ENCODE assay signal across 8 cellular contexts in the genomic region with DNA sequence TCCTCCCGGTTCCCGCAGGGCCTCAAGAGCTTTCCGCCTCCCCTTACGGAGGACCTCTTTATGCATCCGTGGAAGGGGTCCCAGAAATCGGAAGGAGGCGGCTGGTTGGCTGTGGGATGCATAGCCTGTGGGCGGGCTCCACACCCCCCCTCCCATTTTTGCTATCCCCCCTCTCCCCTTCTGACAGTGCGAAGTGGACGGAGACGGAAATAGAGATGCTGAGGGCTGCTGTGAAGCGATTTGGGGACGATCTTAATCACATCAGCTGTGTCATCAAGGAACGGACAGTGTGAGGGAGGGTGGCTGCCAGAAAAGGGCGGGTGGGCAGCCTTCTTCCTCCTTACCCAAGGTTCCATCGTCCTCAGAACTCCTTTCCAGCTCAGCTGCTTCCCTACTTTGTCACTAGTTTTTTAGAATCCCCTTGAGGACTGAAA. TPM values are rescaled to one million over a fixed set of nuclear protein-coding genes. Genes with fewer than 3 reads are reported as not detected.
A peak's percentile ranks its signal among the peaks of the same experiment; 100 is the strongest.
DNase-seq lines count a peak whose midpoint lies in the region; ATAC-seq and TF ChIP-seq lines count a peak whose summit lies in the region.

No MANE protein-coding gene starts in this region.

- H3K4me3 ChIP-seq in OCI-LY3 (ENCODE audit: low read length): peak overlapping the region; percentile 95
- peak overlapping the region; percentile 63 to 100 (median 91) for H3K4me3 ChIP-seq in dorsolateral prefrontal cortex
- H3K4me3 ChIP-seq in neural cell (ENCODE audit: low read length): peak overlapping the region; percentile 81

- H3K4me1 Mint-ChIP-seq in CD14-positive monocyte: peaks cover 53% of the 10 kb centered on the region

- no peak for TF ChIP-seq RAD21 in neural cell (conservative IDR thresholded peaks at IDR 0.05)

- H3K27ac Mint-ChIP-seq in CD14-positive monocyte: peak overlapping the region; percentile 97 to 100 (median 98)

- no peaks in the 10 kb centered on the region for H3F3A ChIP-seq in neural cell (ENCODE audit: insufficient read depth, low read length, poor library complexity, severe bottlenecking)

- no peaks in the 10 kb centered on the region for H3K9me3 ChIP-seq in OCI-LY3 (ENCODE audit: insufficient read depth, low read length)
- no peaks in the 10 kb centered on the region for H3K9me3 ChIP-seq in neural cell (ENCODE audit: low read length)

- no peak for DNase-seq in CD14-positive monocyte (ENCODE audit: low spot score)
- DNase-seq in dorsolateral prefrontal cortex: no peak
- DNase-seq in NCI-H1417 treated with DMSO at 0.1 percent for 48 hours (lab: John Stamatoyannopoulos, UW): no peak
- DNase-seq in DMS153 (lab: John Stamatoyannopoulos, UW): no peak

- TF ChIP-seq CTCF in CD14-positive monocyte (IDR thresholded peaks at IDR 0.05) (no peak), OCI-LY3 (IDR thresholded peaks at IDR 0.05; ENCODE audit: low read depth, low read length) (no peak), dorsolateral prefrontal cortex (IDR thresholded peaks at IDR 0.05 in 54 of 56, conservative IDR thresholded peaks at IDR 0.05 in 2 of 56; ENCODE audit: low read depth in 1 of 56, partially characterized antibody in 56 of 56) (no peak), neural cell (IDR thresholded peaks at IDR 0.05; ENCODE audit: poor library complexity, severe bottlenecking) (no peak)

- H3K27me3 ChIP-seq in OCI-LY3 (ENCODE audit: low read depth, low read length) (no peaks in the 10 kb centered on the region), dorsolateral prefrontal cortex (no peaks in the 10 kb centered on the region), neural cell (ENCODE audit: insufficient read depth, low read depth, low read length) (peaks cover 2% of the 10 kb centered on the region)

- H3K4me1 ChIP-seq in OCI-LY3 (ENCODE audit: low read length): peaks cover 15% of the 10 kb centered on the region

- H3K36me3 ChIP-seq in OCI-LY3 (replicated peaks; ENCODE audit: low read depth, low read length): peaks cover 3% of the 10 kb centered on the region
- no peaks in the 10 kb centered on the region for H3K36me3 ChIP-seq in neural cell (ENCODE audit: insufficient read depth, low read length)

- TF ChIP-seq EP300 in neural cell (conservative IDR thresholded peaks at IDR 0.05; ENCODE audit: poor library complexity, severe bottlenecking): no peak

- peaks cover 0 to 5% (median 0%) of the 10 kb centered on the region in 7 donors for H3K9me3 Mint-ChIP-seq in CD14-positive monocyte

- no peak for ATAC-seq in HG02571 (IDR thresholded peaks at IDR 0.05; ENCODE audit: unreplicated experiment)
- no peak for ATAC-seq in HG02885 (IDR thresholded peaks at IDR 0.05; ENCODE audit: poor library complexity, unreplicated experiment)

- peaks cover 47% of the 10 kb centered on the region for H3K79me2 ChIP-seq in OCI-LY3 (ENCODE audit: low read length)
- H3K79me2 ChIP-seq in neural cell (replicated peaks; ENCODE audit: insufficient read depth, low read length): peaks cover 27% of the 10 kb centered on the region

- H3K27me3 Mint-ChIP-seq in CD14-positive monocyte (ENCODE audit: low read depth in 3 of 3): peaks cover 5 to 13% (median 7%) of the 10 kb centered on the region in 3 donors

- H2AFZ ChIP-seq in OCI-LY3 (ENCODE audit: low read depth, low read length) (no peak overlapping the region), neural cell (ENCODE audit: low read depth, low read length) (peak overlapping the region; percentile 67)

- peak overlapping the region; percentile 86 for H3K9ac ChIP-seq in OCI-LY3 (ENCODE audit: low read length)
- H3K9ac ChIP-seq in neural cell (ENCODE audit: low read length): peak overlapping the region; percentile 97

- peak overlapping the region; percentile 90 for H3K27ac ChIP-seq in OCI-LY3 (ENCODE audit: low read length)
- H3K27ac ChIP-seq in dorsolateral prefrontal cortex: peak overlapping the region; percentile 61 to 100 (median 99)
- H3K27ac ChIP-seq in neural cell (ENCODE audit: low read length): peak overlapping the region; percentile 91

- no peaks in the 10 kb centered on the region for H3K9me2 ChIP-seq in neural cell (ENCODE audit: insufficient read depth, low read length)

- H4K20me1 ChIP-seq in OCI-LY3 (ENCODE audit: insufficient read depth, low read length) (no peaks in the 10 kb centered on the region), neural cell (ENCODE audit: insufficient read depth) (no peaks in the 10 kb centered on the region)

- H3K4me2 ChIP-seq in OCI-LY3 (ENCODE audit: low read length) (peak overlapping the region; percentile 67), neural cell (ENCODE audit: low read length) (peak overlapping the region; percentile 77)

- peaks cover 26 to 27% of the 10 kb centered on the region in 2 donors for H3K36me3 Mint-ChIP-seq in CD14-positive monocyte

- intact Hi-C loops in CD14-positive monocyte (cut with micrococcal nuclease): no loop called here
- intact Hi-C loops in dorsolateral prefrontal cortex (cut with DNase I): no loop called here

- peak overlapping the region; percentile 84 to 94 for H3K4me3 Mint-ChIP-seq in CD14-positive monocyte

TF ChIP-seq in neural cell, 6 proteins besides CTCF, POLR2A, EP300 and RAD21:
- no peak for TF ChIP-seq POLR2AphosphoS5 (IDR thresholded peaks at IDR 0.05)
- no peak for TF ChIP-seq MXI1 (conservative IDR thresholded peaks at IDR 0.05; ENCODE audit: poor library complexity, severe bottlenecking)
- no peak for TF ChIP-seq SMC3 (conservative IDR thresholded peaks at IDR 0.05; ENCODE audit: poor library complexity)
- no peak for TF ChIP-seq REST (IDR thresholded peaks at IDR 0.05; ENCODE audit: borderline replicate concordance)
- TF ChIP-seq EZH2 (IDR thresholded peaks at IDR 0.05; ENCODE audit: borderline replicate concordance, insufficient read depth, low read length, poor library complexity, severe bottlenecking): no peak

RNA-seq across cellular contexts. Expression of gene RNASEK, which starts 3.2 kb away (rescaled TPM):
- polyA plus RNA-seq in CD14-positive monocyte (1,000 to 10,000 TPM; 1,057 to 1,383 TPM), neural cell (122 and 136 TPM in 2 replicates)
- 100 to 1,000 TPM; 128 to 301 (median 209) TPM for total RNA-seq in dorsolateral prefrontal cortex
- 28.0 and 32.5 TPM in 2 replicates for polyA minus RNA-seq in neural cell

RNA-seq across cellular contexts. Expression of gene BCL6B, which starts 7.2 kb away (rescaled TPM):
- polyA plus RNA-seq in CD14-positive monocyte (under 1 TPM in 1 of 2 donors, not detected in 1; 0.06 TPM), neural cell (not detected in 2 replicates)
- total RNA-seq in dorsolateral prefrontal cortex: 10 to 100 TPM in 7 of 120 experiments, 1 to 10 TPM in 108, under 1 TPM in 5; 0.39 to 16.5 (median 3.9) TPM
- polyA minus RNA-seq in neural cell: not detected in 2 replicates

RNA-seq across cellular contexts. Expression of gene ALOX12, which starts 19.8 kb away (rescaled TPM):
- polyA plus RNA-seq in CD14-positive monocyte (1 to 10 TPM in 1 of 2 donors, under 1 TPM in 1; 0.29 to 1.2 TPM), neural cell (not detected in 2 replicates)
- 1 to 10 TPM in 2 of 120 experiments, under 1 TPM in 27, not detected in 91; 0.18 to 1.8 (median 0.47) TPM for total RNA-seq in dorsolateral prefrontal cortex
- not detected in 2 replicates for polyA minus RNA-seq in neural cell

RNA-seq across cellular contexts. Expression of gene SLC16A13, which starts 20.2 kb away (rescaled TPM):
- polyA plus RNA-seq in CD14-positive monocyte (1 to 10 TPM in 1 of 2 donors, under 1 TPM in 1; 0.93 to 2.2 TPM), neural cell (0.90 TPM in 1 of 2 replicates, not detected in the other)
- total RNA-seq in dorsolateral prefrontal cortex: 1 to 10 TPM in 108 of 120 experiments, under 1 TPM in 12; 0.55 to 4.2 (median 1.7) TPM
- polyA minus RNA-seq in neural cell: 1.2 and 2.2 TPM in 2 replicates

RNA-seq across cellular contexts. Expression of gene SLC16A11, which starts 28.3 kb away (rescaled TPM):
- polyA plus RNA-seq in CD14-positive monocyte (not detected), neural cell (not detected in 2 replicates)
- total RNA-seq in dorsolateral prefrontal cortex: 1 to 10 TPM in 116 of 120 experiments, under 1 TPM in 4; 0.57 to 6.4 (median 2.4) TPM
- not detected in 2 replicates for polyA minus RNA-seq in neural cell
